ENCODE assay signal across 8 cellular contexts in the genomic region with DNA sequence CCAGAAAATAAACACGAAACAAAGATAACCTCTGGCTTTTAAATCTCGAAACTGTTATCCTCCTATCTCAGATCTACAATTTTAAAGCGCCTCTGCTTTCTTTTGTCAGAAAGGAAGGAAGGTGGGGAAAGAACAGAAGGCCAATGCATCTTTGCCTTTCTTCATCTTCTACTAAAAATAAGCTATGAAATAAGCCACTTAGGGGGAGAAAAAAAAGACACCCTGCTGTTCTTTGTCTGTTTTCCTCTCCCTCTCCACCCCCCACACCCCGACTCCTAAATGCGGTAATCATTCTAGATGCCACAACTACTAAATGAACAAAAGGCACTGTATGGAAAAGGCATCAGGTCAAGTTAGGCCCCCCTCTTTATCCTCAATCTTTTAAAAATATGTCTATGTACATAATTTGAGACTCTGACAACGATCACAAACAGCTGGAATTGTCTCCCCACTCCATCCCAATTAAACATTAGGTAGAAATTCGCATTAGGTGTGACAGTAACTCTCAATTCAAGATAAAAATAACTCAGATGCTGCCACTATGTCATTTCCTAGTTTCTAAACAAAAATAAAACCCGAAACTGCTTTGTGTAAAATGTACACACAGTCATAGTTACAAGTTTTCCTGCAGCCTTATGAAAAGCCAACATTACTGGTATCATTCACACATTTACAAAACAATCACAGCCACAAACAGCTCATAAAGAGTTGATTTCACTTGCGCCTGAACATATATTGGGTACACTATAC. TPM values are rescaled to one million over a fixed set of nuclear protein-coding genes. Genes with fewer than 3 reads are reported as not detected.
DNase-seq lines count a peak whose midpoint lies in the region; ATAC-seq, FAIRE-seq and TF ChIP-seq lines count a peak whose summit lies in the region.

No MANE protein-coding gene starts in this region.

- peak overlapping the region; percentile 80 to 99 (median 89) for H3K4me3 ChIP-seq in heart right ventricle
- peak overlapping the region; percentile 73 to 99 (median 91) for H3K4me3 ChIP-seq in endothelial cell of umbilical vein (replicated peaks in 1 of 3; ENCODE audit: insufficient read depth in 1 of 3, low read depth in 1 of 3, low read length in 3 of 3)
- H3K4me3 ChIP-seq in trophoblast cell (ENCODE audit: low read depth, low read length) = no peak overlapping the region

- peak overlapping the region; percentile 75 for H3K4ac ChIP-seq in trophoblast cell (ENCODE audit: low read depth, low read length)

- no peaks in the 10 kb centered on the region for H3K9me1 ChIP-seq in endothelial cell of umbilical vein (replicated peaks; ENCODE audit: control insufficient read depth, extremely low read depth, insufficient read depth, low read length)

- peak overlapping the region; percentile 26 for H2BK5ac ChIP-seq in trophoblast cell (ENCODE audit: low read depth, low read length, poor library complexity)

- dilution Hi-C loops in endothelial cell of umbilical vein (cut with MboI; ENCODE audit: extremely low pct_ligation_motif_present, low sequenced_read_pairs) = no loop called here

- H4K8ac ChIP-seq in trophoblast cell (ENCODE audit: low read depth, low read length) = no peak overlapping the region

- no peak for TF ChIP-seq CTCF in heart right ventricle (IDR thresholded peaks at IDR 0.05)
- TF ChIP-seq CTCF in endothelial cell of umbilical vein (IDR thresholded peaks at IDR 0.05; ENCODE audit: extremely low read depth in 1 of 2, insufficient read depth in 1 of 2, low read depth in 1 of 2, low read length in 2 of 2) = no peak
- no peak for TF ChIP-seq CTCF in omental fat pad (IDR thresholded peaks at IDR 0.05)

- H3K79me1 ChIP-seq in trophoblast cell (ENCODE audit: low read length) = peaks cover 24% of the 10 kb centered on the region

- H3K27ac ChIP-seq in heart right ventricle (peak overlapping the region; percentile 90 to 99 (median 96)), endothelial cell of umbilical vein (ENCODE audit: insufficient read depth, low read depth, low read length) (peak overlapping the region; percentile 97), trophoblast cell (ENCODE audit: low read depth, low read length) (peak overlapping the region; percentile 97)

- no peaks in the 10 kb centered on the region for H3K27me3 ChIP-seq in heart right ventricle
- H3K27me3 ChIP-seq in endothelial cell of umbilical vein (ENCODE audit: control insufficient read depth in 2 of 2, insufficient read depth in 2 of 2, low read length in 2 of 2) = no peaks in the 10 kb centered on the region
- H3K27me3 ChIP-seq in trophoblast cell (ENCODE audit: insufficient read depth, low read length) = no peaks in the 10 kb centered on the region

- CTCF ChIA-PET in endothelial cell of umbilical vein (lab: Charles Lee) = interaction anchor here (1.0 to 6.4 kb wide), 7 partner anchors 8 to 61 kb away, joined by 3 to 59 read pairs (median 4); no protein-coding TSS in a partner anchor

- H3K18ac ChIP-seq in trophoblast cell (ENCODE audit: low read length) = no peak overlapping the region

- no peak overlapping the region for H2AK5ac ChIP-seq in trophoblast cell (ENCODE audit: low read length)

- no peak overlapping the region for H4K12ac ChIP-seq in trophoblast cell (ENCODE audit: low read depth, low read length)

- WGBS in heart right ventricle, 2 donors = 5 to 7% methylated on average over 9 of the region's 9 CpGs
- no CpG with 5 or more reads among the region's 9 CpGs for WGBS in trophoblast cell (ENCODE audit: extremely low coverage, insufficient coverage, insufficient read length)

- DNase-seq in heart right ventricle = peak in 1 of 2 donors; percentile 27
- DNase-seq in Right ventricle myocardium inferior (ENCODE audit: missing footprints) = no peak
- peak; percentile 41 for DNase-seq in M059J (ENCODE audit: low read depth)
- peak; percentile 52 for DNase-seq in endothelial cell of umbilical vein (ENCODE audit: low read depth, low spot score)
- no peak for DNase-seq in trophoblast cell
- DNase-seq in omental fat pad (ENCODE audit: low spot score) = no peak
- no peak for DNase-seq in NCI-H446 treated with DMSO at 0.1 percent for 48 hours (lab: John Stamatoyannopoulos, UW)

- ATAC-seq in heart right ventricle (peak in 1 of 8 donors; percentile 9), Right ventricle myocardium inferior (no peak), omental fat pad (ENCODE audit: low FRiP score) (no peak), HG03521 (IDR thresholded peaks at IDR 0.05; ENCODE audit: unreplicated experiment) (no peak)

- H3K36me3 ChIP-seq in heart right ventricle (peaks cover 0 to 8% (median 0%) of the 10 kb centered on the region in 9 donors), endothelial cell of umbilical vein (ENCODE audit: control insufficient read depth in 2 of 2, extremely low read depth in 1 of 2, insufficient read depth in 2 of 2, low read length in 2 of 2) (no peaks in the 10 kb centered on the region), trophoblast cell (ENCODE audit: control insufficient read depth in 1 of 2, insufficient read depth in 2 of 2, low read length in 2 of 2) (peaks cover 0 to 2% of the 10 kb centered on the region in 2 experiments)

- no TSS peak for BruUV-seq in endothelial cell of umbilical vein (replicated peaks; lab: Mats Ljungman, UMichigan)

- H3K4me2 ChIP-seq in endothelial cell of umbilical vein (ENCODE audit: insufficient read depth, low read length) (peak overlapping the region; percentile 94), trophoblast cell (ENCODE audit: low read length) (peak overlapping the region; percentile 89)

- H2AFZ ChIP-seq in endothelial cell of umbilical vein (ENCODE audit: low read depth, low read length) = no peak overlapping the region
- no peak overlapping the region for H2AFZ ChIP-seq in trophoblast cell (ENCODE audit: insufficient read depth, low read length, poor library complexity)

- H3K4me1 ChIP-seq in heart right ventricle (peaks cover 0 to 52% (median 41%) of the 10 kb centered on the region in 9 donors), endothelial cell of umbilical vein (ENCODE audit: control insufficient read depth, extremely low read depth, insufficient read depth, low read length) (peaks cover 23% of the 10 kb centered on the region), trophoblast cell (ENCODE audit: control insufficient read depth in 1 of 2, insufficient read depth in 2 of 2, low read length in 2 of 2) (peaks cover 4 to 7% of the 10 kb centered on the region in 2 experiments)

- H3K9ac ChIP-seq in endothelial cell of umbilical vein (replicated peaks; ENCODE audit: extremely low read depth, insufficient read depth, low read length) (peak overlapping the region; percentile 98), trophoblast cell (ENCODE audit: low read length) (no peak overlapping the region)

- peaks cover 5% of the 10 kb centered on the region for H4K20me1 ChIP-seq in endothelial cell of umbilical vein (replicated peaks; ENCODE audit: control insufficient read depth, extremely low read depth, insufficient read depth, low read length)

- peak overlapping the region; percentile 27 for H2BK120ac ChIP-seq in trophoblast cell (ENCODE audit: insufficient read depth, low read length, poor library complexity)

- intact Hi-C loops in heart right ventricle (cut with DNase I) (loop anchor here in 6 of 10 donors (5.0 to 10.0 kb wide), 7 partner anchors 33 to 123 kb away; no protein-coding TSS in a partner anchor), Right ventricle myocardium inferior (cut with DNase I) (loop anchor here (2.0 to 5.0 kb wide), 3 partner anchors 33 to 120 kb away; no protein-coding TSS in a partner anchor), endothelial cell of umbilical vein (cut with micrococcal nuclease) (loop anchor here (2.0 to 5.0 kb wide), 2 partner anchors 104 to 123 kb away; no protein-coding TSS in a partner anchor)

- POLR2A ChIA-PET in endothelial cell of umbilical vein (lab: Charles Lee) = interaction anchor here (0.7 kb wide), 1 partner anchor 59 kb away, joined by 3 read pairs; no protein-coding TSS in a partner anchor

- H3K79me2 ChIP-seq in endothelial cell of umbilical vein (ENCODE audit: control insufficient read depth, insufficient read depth, low read length) (peaks cover 68% of the 10 kb centered on the region), trophoblast cell (ENCODE audit: control insufficient read depth, insufficient read depth, low read length, poor library complexity) (peaks cover 24% of the 10 kb centered on the region)

- H3K9me3 ChIP-seq in heart right ventricle (no peaks in the 10 kb centered on the region), endothelial cell of umbilical vein (replicated peaks; ENCODE audit: control insufficient read depth, insufficient read depth, low read length) (no peaks in the 10 kb centered on the region), trophoblast cell (ENCODE audit: insufficient read depth, low read depth, low read length) (no peaks in the 10 kb centered on the region)

- no peak for FAIRE-seq in endothelial cell of umbilical vein (lab: Jason Lieb, UNC)

- peak overlapping the region; percentile 53 for H3K14ac ChIP-seq in trophoblast cell (ENCODE audit: low read length)

- H4K91ac ChIP-seq in trophoblast cell (ENCODE audit: low read depth, low read length) = no peak overlapping the region

- H2BK12ac ChIP-seq in trophoblast cell (ENCODE audit: low read length) = no peak overlapping the region

- H3K23ac ChIP-seq in trophoblast cell (ENCODE audit: low read length) = no peak overlapping the region

- TF ChIP-seq POLR2A in endothelial cell of umbilical vein (IDR thresholded peaks at IDR 0.05; ENCODE audit: low read depth, low read length) = no peak

TF ChIP-seq in endothelial cell of umbilical vein, 7 proteins besides CTCF, POLR2A, EP300 and RAD21 (continues in another document):
- TF ChIP-seq, protein P1, sequence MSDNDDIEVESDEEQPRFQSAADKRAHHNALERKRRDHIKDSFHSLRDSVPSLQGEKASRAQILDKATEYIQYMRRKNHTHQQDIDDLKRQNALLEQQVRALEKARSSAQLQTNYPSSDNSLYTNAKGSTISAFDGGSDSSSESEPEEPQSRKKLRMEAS (IDR thresholded peaks at IDR 0.05; ENCODE audit: insufficient read depth, insufficient read length) = no peak
- no peak for TF ChIP-seq POLR2AphosphoS5 (IDR thresholded peaks at IDR 0.05; ENCODE audit: insufficient read depth, low read depth, low read length)

RNA-seq across cellular contexts. Expression of a gene that starts 2.4 kb away (rescaled TPM):
- total RNA-seq in heart right ventricle (100 to 1,000 TPM in 7 of 10 donors, 10 to 100 TPM in 3; 73.5 to 222 (median 170) TPM), Right ventricle myocardium inferior (103 TPM), endothelial cell of umbilical vein (82.2 and 90.1 TPM in 2 replicates), omental fat pad (10 to 100 TPM; 57.2 to 92.6 (median 85.7) TPM)
- polyA plus RNA-seq in heart right ventricle (10 to 100 TPM; 26.0 to 35.3 TPM), endothelial cell of umbilical vein (46.4 and 51.7 TPM in 2 replicates)
- total RNA-seq in M059J (2014; rRNA removed; shearing (Covaris generic)) = 60.5 and 98.3 TPM in 2 replicates
- 57.4 and 57.8 TPM in 2 replicates for polyA plus RNA-seq in endothelial cell of umbilical vein (2011; cell fraction: cytosol; rRNA removed)
- polyA plus RNA-seq in endothelial cell of umbilical vein (2011; cell fraction: nucleus; rRNA removed) = 92.5 and 97.4 TPM in 2 replicates
- polyA plus RNA-seq in endothelial cell of umbilical vein (2012) = 78.0 and 84.8 TPM in 2 replicates
- polyA minus RNA-seq in endothelial cell of umbilical vein = 92.7 and 127 TPM in 2 replicates
- polyA minus RNA-seq in endothelial cell of umbilical vein (2011; cell fraction: cytosol; rRNA and poly(A)+ RNA removed) = 17.7 TPM
- 99.2 and 129 TPM in 2 replicates for polyA minus RNA-seq in endothelial cell of umbilical vein (2011; cell fraction: nucleus; rRNA and poly(A)+ RNA removed)
- polyA plus RNA-seq in trophoblast cell (2013) = 125 and 132 TPM in 2 replicates

Comparison
In these comparisons a context has a peak if more than half of its experiments do, and no peak if none do; other contexts are left out.
1. DNase-seq: peak in M059J (single experiment) and endothelial cell of umbilical vein (single experiment); none in Right ventricle myocardium inferior (single experiment), trophoblast cell (0 of 2), omental fat pad (single experiment) and NCI-H446 treated with DMSO at 0.1 percent for 48 hours (single experiment).
2. Peak in every context shown above with its lines, with median percentiles within 50 percentile points of each other: H3K27ac ChIP-seq.